ENCODE assay signal across 7 cellular contexts in the genomic region with DNA sequence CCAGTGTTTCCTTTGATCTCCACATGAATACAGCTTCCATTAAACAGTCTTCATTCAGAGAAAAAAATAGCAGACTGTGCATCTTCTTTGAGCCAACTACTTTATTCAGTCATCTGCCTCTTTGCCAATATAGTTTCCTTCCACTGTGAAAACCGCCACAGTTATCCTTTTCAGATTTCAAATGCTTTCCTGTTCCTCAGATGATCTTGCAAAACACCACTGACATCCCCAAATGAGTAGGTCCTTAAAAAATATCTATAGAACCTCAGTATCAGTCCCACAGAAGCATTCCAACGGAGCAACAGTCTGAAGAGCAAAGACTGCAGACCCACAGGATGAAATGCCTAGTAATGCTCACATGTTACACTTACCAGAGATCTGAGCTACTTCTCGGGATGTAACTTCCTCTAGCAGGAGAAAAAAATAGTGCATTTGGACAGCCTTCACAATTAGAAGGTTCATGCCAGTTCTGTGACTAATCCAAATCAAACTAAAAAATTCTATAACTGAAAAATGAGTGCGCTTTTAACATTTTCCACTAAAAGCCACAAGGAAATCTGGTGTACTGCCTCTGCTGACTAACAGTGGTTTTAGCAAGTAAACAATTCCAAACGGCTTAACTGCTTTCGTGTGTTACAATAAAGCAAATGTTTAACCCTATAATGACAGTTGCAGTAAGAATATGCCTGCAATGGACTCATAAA.
DNase-seq lines count a peak whose midpoint lies in the region; ATAC-seq, FAIRE-seq and TF ChIP-seq lines count a peak whose summit lies in the region.

A gene (minus strand): TSS at position 380 of the 704 bp plus-strand sequence. CDS start 1,458 bp downstream, outside the sequence.

- H3K4me3 Mint-ChIP-seq in stimulated activated effector memory CD8-positive, alpha-beta T cell treated with anti-CD3 and anti-CD28 coated beads, Interleukin-12 subunit alpha, Interleukin-12 subunit beta, amount 100 ng/mL, for 72 hours, result peak within 1 kb of the TSS; percentile 80

- peak; percentile 34 for ATAC-seq in HG03342 (IDR thresholded peaks at IDR 0.05; ENCODE audit: unreplicated experiment)
- ATAC-seq in stimulated activated effector memory CD8-positive, alpha-beta T cell treated with anti-CD3 and anti-CD28 coated beads, Interleukin-12 subunit alpha, Interleukin-12 subunit beta, amount 100 ng/mL, for 72 hours, result peak; percentile 76
- ATAC-seq in HG03159 (IDR thresholded peaks at IDR 0.05; ENCODE audit: unreplicated experiment), result no peak

- peak within 1 kb of the TSS; percentile 59 for H3K4me3 ChIP-seq in GM06990 (replicated peaks; ENCODE audit: low read depth, low read length)

- peaks cover 63% of the 10 kb centered on the region for H3K4me1 Mint-ChIP-seq in stimulated activated effector memory CD8-positive, alpha-beta T cell treated with anti-CD3 and anti-CD28 coated beads, Interleukin-12 subunit alpha, Interleukin-12 subunit beta, amount 100 ng/mL, for 72 hours

- DNase-seq in GM06990 (ENCODE audit: extremely low read depth, insufficient read length) (no peak), SIG-M5 treated with dmso at 0.1 percent for 504 hours (lab: John Stamatoyannopoulos, UW; ENCODE audit: unreplicated experiment) (peak; percentile 93), kidney tubule cell (ENCODE audit: low spot score) (peak; percentile 94)
- DNase-seq in stimulated activated effector memory CD8-positive, alpha-beta T cell treated with anti-CD3 and anti-CD28 coated beads, Interleukin-12 subunit alpha, Interleukin-12 subunit beta, amount 100 ng/mL, for 72 hours (ENCODE audit: low spot score in 2 of 2), result peak in 1 of 2 donors; percentile 66

- peak within 1 kb of the TSS; percentile 98 for H3K27ac Mint-ChIP-seq in stimulated activated effector memory CD8-positive, alpha-beta T cell treated with anti-CD3 and anti-CD28 coated beads, Interleukin-12 subunit alpha, Interleukin-12 subunit beta, amount 100 ng/mL, for 72 hours

- H3K9me3 Mint-ChIP-seq in stimulated activated effector memory CD8-positive, alpha-beta T cell treated with anti-CD3 and anti-CD28 coated beads, Interleukin-12 subunit alpha, Interleukin-12 subunit beta, amount 100 ng/mL, for 72 hours, result peaks cover 1% of the 10 kb centered on the region

- H3K27me3 ChIP-seq in GM06990 (replicated peaks; ENCODE audit: control insufficient read depth, insufficient read depth, low read length), result no peaks in the 10 kb centered on the region

- no peaks in the 10 kb centered on the region for H3K36me3 ChIP-seq in GM06990 (ENCODE audit: control insufficient read depth, insufficient read depth, low read length)

- TF ChIP-seq CTCF in GM06990 (IDR thresholded peaks at IDR 0.05; ENCODE audit: insufficient read depth, low read length, poor library complexity, severe bottlenecking), result no peak

- H3K36me3 Mint-ChIP-seq in stimulated activated effector memory CD8-positive, alpha-beta T cell treated with anti-CD3 and anti-CD28 coated beads, Interleukin-12 subunit alpha, Interleukin-12 subunit beta, amount 100 ng/mL, for 72 hours, result peaks cover 57% of the 10 kb centered on the region

- FAIRE-seq in colon (lab: Jason Lieb, UNC), result peak; percentile 47
